ENCODE assay signal across 8 cellular contexts in genomic region chr6:135182120-135182992, GRCh38. TPM values are rescaled to one million over a fixed set of nuclear protein-coding genes. Genes with fewer than 3 reads are reported as not detected.
A peak's percentile ranks its signal among the peaks of the same experiment; 100 is the strongest.
DNase-seq lines count a peak whose midpoint lies in the region; ATAC-seq, FAIRE-seq and TF ChIP-seq lines count a peak whose summit lies in the region.

No MANE protein-coding gene starts in this region.

- intact Hi-C loops in kidney (cut with DNase I), result no loop called here

- H3K4me3 ChIP-seq in AG09309 (ENCODE audit: control insufficient read depth, low read depth, low read length) (peak overlapping the region; percentile 48), astrocyte of the spinal cord (ENCODE audit: low read depth, low read length) (peak overlapping the region; percentile 58), kidney (ENCODE audit: low read length in 2 of 2) (peak overlapping the region; percentile 52 to 66)

- ATAC-seq in HG03175 (IDR thresholded peaks at IDR 0.05; ENCODE audit: unreplicated experiment), result peak; percentile 13

- no peak for DNase-seq in AG09309 (ENCODE audit: low read depth)
- DNase-seq in SK-N-DZ (ENCODE audit: low spot score), result peak; percentile 35
- DNase-seq in astrocyte of the spinal cord (ENCODE audit: low read depth, low spot score), result peak; percentile 15
- no peak for DNase-seq in kidney
- DNase-seq in stimulated activated CD4-positive, alpha-beta T cell treated with anti-CD3 and anti-CD28 coated beads, TNF-alpha, amount 100 ng/mL, for 24 hours (ENCODE audit: low read depth in 3 of 3), result peak in 2 of 3 experiments; percentile 11 to 43
- no peak for DNase-seq in cerebellum (ENCODE audit: low spot score)

- H3K36me3 ChIP-seq in kidney (ENCODE audit: control insufficient read depth in 1 of 2, insufficient read depth in 2 of 2, low read length in 2 of 2), result no peaks in the 10 kb centered on the region

- H3K27ac ChIP-seq in kidney (ENCODE audit: low read depth in 2 of 2, low read length in 2 of 2), result no peak overlapping the region

- no peak for FAIRE-seq in kidney (lab: Jason Lieb, UNC)

- peaks cover 8 to 14% of the 10 kb centered on the region in 2 donors for H3K4me1 ChIP-seq in kidney (ENCODE audit: control insufficient read depth in 1 of 2, insufficient read depth in 1 of 2, low read depth in 1 of 2, low read length in 2 of 2)

- no peaks in the 10 kb centered on the region for H3K9me3 ChIP-seq in kidney (ENCODE audit: control insufficient read depth in 1 of 2, low read length in 2 of 2)

- peak; percentile 2 for TF ChIP-seq POLR2A in GM18951 (IDR thresholded peaks at IDR 0.05; ENCODE audit: extremely low read depth, insufficient read depth, insufficient read length)

- no peak overlapping the region for H3K9ac ChIP-seq in kidney (ENCODE audit: low read length in 2 of 2)

- in situ Hi-C loops in GM18951 (cut with MboI; ENCODE audit: low sequenced_read_pairs, unreplicated experiment) (no loop called here), astrocyte of the spinal cord (cut with HindIII; ENCODE audit: low sequenced_read_pairs) (no loop called here)

- TF ChIP-seq CTCF in AG09309 (IDR thresholded peaks at IDR 0.05; ENCODE audit: control insufficient read depth, insufficient read depth, low read depth, low read length, missing control alignments) (no peak), astrocyte of the spinal cord (IDR thresholded peaks at IDR 0.05; ENCODE audit: low read depth, low read length) (no peak), kidney (IDR thresholded peaks at IDR 0.05; ENCODE audit: borderline replicate concordance, extremely low read depth, insufficient read depth) (no peak)

RNA-seq across cellular contexts. Expression of gene MYB, which starts 1.2 kb away (rescaled TPM):
- polyA plus RNA-seq in SK-N-DZ (2014; cell fraction: cytosol; rRNA removed), result 6.8 and 7.2 TPM in 2 replicates
- 6.3 and 7.1 TPM in 2 replicates for polyA plus RNA-seq in SK-N-DZ (2014; cell fraction: nucleus; rRNA removed)
- total RNA-seq in kidney (1.3 TPM), cerebellum (9.0 TPM)
- not detected for polyA plus RNA-seq in kidney (ENCODE audit: insufficient read depth, low read depth, low replicate concordance)

Comparison
In these comparisons a context has a peak if more than half of its experiments do, and no peak if none do; other contexts are left out.
1. DNase-seq: peak in SK-N-DZ (single experiment), astrocyte of the spinal cord (single experiment) and stimulated activated CD4-positive, alpha-beta T cell treated with anti-CD3 and anti-CD28 coated beads, TNF-alpha, amount 100 ng/mL, for 24 hours (2 of 3); none in AG09309 (single experiment), kidney (single experiment) and cerebellum (single experiment).
2. Peak in every context shown above with its lines, with median percentiles within 50 percentile points of each other: H3K4me3 ChIP-seq.